ENCODE assay signal across 13 cellular contexts in the genomic region with DNA sequence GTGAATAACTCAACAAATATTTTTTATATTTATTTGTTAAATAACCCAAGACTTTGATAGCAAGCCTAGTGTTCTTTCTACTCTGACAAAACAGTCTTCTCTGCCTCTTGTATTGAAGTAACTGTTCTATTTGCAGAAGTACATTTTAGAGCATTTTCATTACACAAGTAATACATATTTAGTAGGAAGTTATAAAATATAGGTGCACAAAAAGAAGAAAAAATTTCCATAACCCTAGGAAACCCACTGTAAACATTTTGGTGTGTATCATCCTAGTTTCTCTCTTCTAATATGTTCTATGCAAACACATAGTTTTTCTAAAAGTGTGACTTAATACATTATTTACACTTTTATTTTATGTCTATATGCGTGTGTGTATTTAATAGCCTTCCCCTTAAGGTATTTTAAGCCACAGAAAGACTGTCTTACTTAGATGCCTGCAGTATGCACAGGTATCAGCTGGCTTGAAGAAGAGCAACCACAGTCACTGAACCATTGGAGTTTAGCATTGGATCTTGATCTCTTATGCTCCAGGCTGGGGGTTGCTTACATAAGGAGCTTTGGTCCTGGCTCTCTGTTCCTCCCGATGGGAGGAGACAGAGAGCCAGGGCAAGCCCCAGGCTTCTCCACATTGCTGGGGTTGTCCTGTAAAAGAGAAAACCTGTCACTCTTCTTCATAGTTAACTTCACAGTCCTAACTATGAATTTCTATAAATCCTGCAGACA. TPM values are rescaled to one million over a fixed set of nuclear protein-coding genes. Genes with fewer than 3 reads are reported as not detected.
A peak's percentile ranks its signal among the peaks of the same experiment; 100 is the strongest.
DNase-seq lines count a peak whose midpoint lies in the region; ATAC-seq, FAIRE-seq and TF ChIP-seq lines count a peak whose summit lies in the region.
"Had no signal": no experiment of that assay in that cellular context is flagged by ENCODE, and none has a peak within 500 bp of the region (broad histone marks: within the 10 kb centered on the region; RNA-seq: fewer than 3 reads in every experiment).

No MANE protein-coding gene starts in this region.

- WGBS in small intestine, 3 donors = 62 to 77% (median 65%) methylated on average over 2 of the region's 2 CpGs

- H3K4me3 ChIP-seq in LNCaP clone FGC (ENCODE audit: low read depth, low read length) (no peak overlapping the region), coronary artery (peak overlapping the region; percentile 66), small intestine (ENCODE audit: low read depth in 1 of 2, low read length in 2 of 2) (peak overlapping the region in 1 of 2 donors; percentile 53), BE2C (ENCODE audit: low read depth, low read length) (no peak overlapping the region)
- H3K4me3 ChIP-seq: body of pancreas had no signal

- no peaks in the 10 kb centered on the region for H3K4me1 ChIP-seq in small intestine (ENCODE audit: control insufficient read depth in 2 of 2, insufficient read depth in 1 of 2, low read depth in 1 of 2, low read length in 1 of 2)
- H3K4me1 ChIP-seq in BE2C = no peaks in the 10 kb centered on the region

- no peaks in the 10 kb centered on the region for H3K9me3 ChIP-seq in small intestine (ENCODE audit: control insufficient read depth, low read depth)
- H3K9me3 ChIP-seq in BE2C = no peaks in the 10 kb centered on the region

- no peaks in the 10 kb centered on the region for H3K27me3 ChIP-seq in small intestine (ENCODE audit: control insufficient read depth in 2 of 2, insufficient read depth in 2 of 2, low read length in 2 of 2)
- peaks cover 4% of the 10 kb centered on the region; the same call in 1 of the 2 replicates for H3K27me3 ChIP-seq in BE2C
- H3K27me3 ChIP-seq: body of pancreas had no signal

- peak; percentile 64 for ATAC-seq in left lobe of liver
- no peak for ATAC-seq in GM21360 (IDR thresholded peaks at IDR 0.05; ENCODE audit: unreplicated experiment)
- ATAC-seq: body of pancreas; CD8-positive, alpha-beta T cell had no signal

- TF ChIP-seq CTCF in LNCaP clone FGC (IDR thresholded peaks at IDR 0.05; ENCODE audit: control insufficient read depth, extremely low read depth, insufficient read depth) = 0 out of 2 replicates have a peak, but pooled peaks have one; percentile 10
- TF ChIP-seq CTCF in coronary artery (IDR thresholded peaks at IDR 0.05) = no peak
- TF ChIP-seq CTCF in BE2C (IDR thresholded peaks at IDR 0.05; ENCODE audit: low read depth, low read length) = no peak

- DNase-seq in LNCaP clone FGC (ENCODE audit: low read depth) = no peak
- no peak for DNase-seq in coronary artery (ENCODE audit: low spot score)
- DNase-seq in left lobe of liver (ENCODE audit: low spot score) = no peak
- DNase-seq in small intestine = peak; percentile 44
- no peak for DNase-seq in NCI-H345 treated with DMSO at 0.1 percent for 48 hours (lab: John Stamatoyannopoulos, UW; ENCODE audit: unreplicated experiment)
- DNase-seq in OCI-M2 (lab: John Stamatoyannopoulos, UW; ENCODE audit: unreplicated experiment) = no peak
- DNase-seq in BE2C = no peak
- DNase-seq: CD8-positive, alpha-beta T cell; Kasumi-1; NCI-H2029 had no signal

- FAIRE-seq in small intestine (lab: Jason Lieb, UNC) = no peak

- H3K36me3 ChIP-seq in small intestine (ENCODE audit: control insufficient read depth in 2 of 2, insufficient read depth in 2 of 2, low read length in 2 of 2) = peaks cover 4% of the 10 kb centered on the region in 2 donors
- no peaks in the 10 kb centered on the region for H3K36me3 ChIP-seq in BE2C

- H3K27ac ChIP-seq in coronary artery (peak overlapping the region in 1 of 2 donors; percentile 53), small intestine (ENCODE audit: low read depth in 1 of 2, low read length in 1 of 2) (peak overlapping the region in 1 of 2 donors; percentile 39)
- H3K27ac ChIP-seq: body of pancreas had no signal

RNA-seq across cellular contexts. Expression of a gene that starts 3.8 kb away (rescaled TPM):
- total RNA-seq in left lobe of liver = 2,099 TPM
- 100 to 1,000 TPM; 204 to 735 (median 705) TPM for polyA plus RNA-seq in small intestine
- not detected for polyA plus RNA-seq in BE2C (2012; ENCODE audit: insufficient read depth, insufficient read length, low read depth)
- total RNA-seq: T-helper 1 cell treated with Interleukin-12 subunit alpha and Interleukin-12 subunit beta and Interleukin-4 antibody, amounts not matched to agents 30 ng/mL and 1 ng/mL, for 36 hours had no signal

RNA-seq across cellular contexts. Expression of a gene that starts 51.3 kb away (rescaled TPM):
- total RNA-seq in left lobe of liver = 0.70 TPM
- 1 to 10 TPM; 1.6 to 4.1 (median 3.8) TPM for polyA plus RNA-seq in small intestine
- polyA plus RNA-seq in BE2C (2012; ENCODE audit: insufficient read depth, insufficient read length, low read depth) = 0.46 TPM
